ENCODE assay signal across 13 cellular contexts in the genomic region with DNA sequence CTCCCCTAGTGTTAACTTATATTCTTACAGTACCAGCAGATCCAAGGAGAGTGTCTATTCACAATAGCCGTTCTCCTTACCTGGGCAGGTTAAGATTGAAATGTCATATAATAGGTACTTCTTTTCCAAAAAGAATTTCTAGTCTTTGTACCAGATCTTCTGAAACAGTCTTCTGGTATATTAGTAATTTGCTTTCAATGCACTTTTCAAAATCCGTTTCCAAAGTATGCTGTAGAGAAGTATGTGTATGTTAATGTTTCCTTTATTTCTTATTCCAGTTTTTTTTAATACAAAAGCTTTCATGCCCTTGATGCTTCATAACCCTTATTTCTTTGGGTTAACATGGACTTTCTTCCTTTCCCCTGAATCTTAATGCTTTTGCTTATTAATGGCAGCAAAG.
DNase-seq lines count a peak whose midpoint lies in the region; ATAC-seq, FAIRE-seq and TF ChIP-seq lines count a peak whose summit lies in the region.
"Had no signal": no experiment of that assay in that cellular context is flagged by ENCODE, and none has a peak within 500 bp of the region (broad histone marks: within the 10 kb centered on the region; RNA-seq: fewer than 3 reads in every experiment).

No MANE protein-coding gene starts in this region.

- H2AFZ ChIP-seq in IMR-90 (replicated peaks; ENCODE audit: low read length, poor library complexity): no peak overlapping the region
- no peak overlapping the region for H2AFZ ChIP-seq in GM12878 (ENCODE audit: control insufficient read depth, low read depth, low read length)
- no peak overlapping the region for H2AFZ ChIP-seq in neural cell (ENCODE audit: low read depth, low read length)
- no peak overlapping the region for H2AFZ ChIP-seq in PC-9

- no peaks in the 10 kb centered on the region for H3K9me3 ChIP-seq in IMR-90 (ENCODE audit: control insufficient read depth, insufficient read depth, low read length)
- no peaks in the 10 kb centered on the region for H3K9me3 ChIP-seq in GM12878 (replicated peaks; ENCODE audit: control insufficient read depth, insufficient read depth, low read length)
- H3K9me3 ChIP-seq in neural cell (ENCODE audit: low read length): no peaks in the 10 kb centered on the region
- H3K9me3 ChIP-seq in PC-9 (ENCODE audit: insufficient read depth, low read depth): no peaks in the 10 kb centered on the region
- H3K9me3 ChIP-seq: BE2C had no signal

- H2AK5ac ChIP-seq in IMR-90 (ENCODE audit: low read depth, low read length): no peak overlapping the region

- H3K4me3 ChIP-seq in IMR-90 (ENCODE audit: insufficient read depth, low read depth, low read length): no peak overlapping the region
- H3K4me3 ChIP-seq in GM12878: no peak overlapping the region
- no peak overlapping the region for H3K4me3 ChIP-seq in neural cell (ENCODE audit: low read length)
- H3K4me3 ChIP-seq in PC-9: no peak overlapping the region

- dilution Hi-C loops in IMR-90 (cut with HindIII; ENCODE audit: low sequenced_read_pairs, unreplicated experiment): no loop called here

- ATAC-seq in IMR-90 (ENCODE audit: low read depth) (no peak), GM12878 (no peak)
- no peak for ATAC-seq in activated CD8-positive, alpha-beta memory T cell treated with anti-CD3 and anti-CD28 coated beads, Interleukin-2, amount 10 ng/mL, durations not matched to agents 7 days and 5 days
- ATAC-seq: CD8-positive, alpha-beta T cell; HCT116 had no signal

- H2BK15ac ChIP-seq in IMR-90 (ENCODE audit: low read depth, low read length): peak overlapping the region; percentile 4; the same call in 1 of the 3 replicates

- in situ Hi-C loops in IMR-90 (cut with MboI; ENCODE audit: low sequenced_read_pairs): no loop called here
- in situ Hi-C loops in GM12878 (cut with MboI): loop anchor here (10.0 kb wide), 1 partner anchor 447 kb away; no protein-coding TSS in a partner anchor

- H2BK20ac ChIP-seq in IMR-90 (ENCODE audit: low read depth, low read length): peak overlapping the region; percentile 33; the same call in 1 of the 2 replicates

- H2AK9ac ChIP-seq in IMR-90 (replicated peaks; ENCODE audit: low read depth, low read length, poor library complexity): no peak overlapping the region

- POLR2A ChIA-PET in IMR-90 (lab: Charles Lee; ENCODE audit: unreplicated experiment) (no interaction called here), GM12878 (lab: Charles Lee) (no interaction called here), PC-9 (lab: Charles Lee; ENCODE audit: unreplicated experiment) (no interaction called here)

- BruUV-seq in IMR-90 (replicated peaks; lab: Mats Ljungman, UMichigan) (no TSS peak), GM12878 (replicated peaks; lab: Mats Ljungman, UMichigan) (TSS peak; percentile 11), PC-9 (replicated peaks; lab: Mats Ljungman, UMichigan) (no TSS peak)

- no peak for TF ChIP-seq RAD21 in IMR-90 (IDR thresholded peaks at IDR 0.05; ENCODE audit: low read length)
- TF ChIP-seq RAD21 in GM12878 (IDR thresholded peaks at IDR 0.05; ENCODE audit: insufficient read depth, low read depth, low read length): no peak
- TF ChIP-seq RAD21 in neural cell (conservative IDR thresholded peaks at IDR 0.05): no peak

- H3F3A ChIP-seq in neural cell (ENCODE audit: insufficient read depth, low read length, poor library complexity, severe bottlenecking) (peaks cover 6% of the 10 kb centered on the region), PC-9 (ENCODE audit: insufficient read depth, low read depth) (peaks cover 19% of the 10 kb centered on the region; the same call in 1 of the 2 replicates)

- H3K36me3 Mint-ChIP-seq in activated CD8-positive, alpha-beta memory T cell treated with anti-CD3 and anti-CD28 coated beads, Interleukin-2, amount 10 ng/mL, durations not matched to agents 7 days and 5 days: peaks cover 11% of the 10 kb centered on the region

- H3K79me2 ChIP-seq in GM12878 (ENCODE audit: control insufficient read depth, insufficient read depth, low read length) (no peaks in the 10 kb centered on the region), neural cell (replicated peaks; ENCODE audit: insufficient read depth, low read length) (no peaks in the 10 kb centered on the region), PC-9 (ENCODE audit: low read depth) (no peaks in the 10 kb centered on the region)

- H2BK120ac ChIP-seq in IMR-90 (ENCODE audit: low read depth, low read length): peak overlapping the region; percentile 52; the same call in 1 of the 2 replicates

- H4K20me1 ChIP-seq in IMR-90 (ENCODE audit: insufficient read depth, low read length) (peaks cover 10% of the 10 kb centered on the region; the same call in 1 of the 2 replicates), GM12878 (ENCODE audit: control insufficient read depth, insufficient read depth) (no peaks in the 10 kb centered on the region), neural cell (ENCODE audit: insufficient read depth) (no peaks in the 10 kb centered on the region), PC-9 (ENCODE audit: insufficient read depth) (peaks cover 12% of the 10 kb centered on the region)

- DNase-seq in IMR-90 (no peak), GM12878 (ENCODE audit: low read depth, low spot score) (no peak), PC-9 (no peak), SKM-1 (lab: John Stamatoyannopoulos, UW; ENCODE audit: unreplicated experiment) (no peak)
- no peak for DNase-seq in activated CD8-positive, alpha-beta memory T cell treated with anti-CD3 and anti-CD28 coated beads, Interleukin-2, amount 10 ng/mL, durations not matched to agents 7 days and 5 days
- DNase-seq: BE2C; CD8-positive, alpha-beta T cell; COR-L47 had no signal

- H3K4me2 ChIP-seq in IMR-90 (ENCODE audit: low read depth, low read length) (no peak overlapping the region), GM12878 (ENCODE audit: control insufficient read depth, insufficient read depth) (no peak overlapping the region), neural cell (ENCODE audit: low read length) (no peak overlapping the region), PC-9 (no peak overlapping the region)

- H3K4me1 ChIP-seq in IMR-90 (ENCODE audit: control insufficient read depth, insufficient read depth, low read length) (peaks cover 4% of the 10 kb centered on the region; the same call in 1 of the 2 replicates), GM12878 (ENCODE audit: control insufficient read depth, insufficient read depth, low read length) (peaks cover 11% of the 10 kb centered on the region), PC-9 (replicated peaks; ENCODE audit: insufficient read depth) (peaks cover 14% of the 10 kb centered on the region)

- FAIRE-seq in GM12878 (lab: Jason Lieb, UNC): no peak
- FAIRE-seq: GM18507 had no signal

- no CpG with 5 or more reads among the region's 2 CpGs for WGBS in IMR-90 (ENCODE audit: extremely low coverage in 2 of 2, insufficient read length in 1 of 2), 2 experiments
- WGBS in GM12878 (ENCODE audit: insufficient coverage, insufficient replicate concordance, low lambda C conversion rate, missing lambda C conversion rate): 98% methylated on average over 2 of the region's 2 CpGs

- no peak overlapping the region for H3K14ac ChIP-seq in IMR-90 (replicated peaks; ENCODE audit: low read depth, low read length)

- H4K5ac ChIP-seq in IMR-90 (ENCODE audit: low read depth, low read length): no peak overlapping the region

- H3K27me3 ChIP-seq in IMR-90 (ENCODE audit: control insufficient read depth, insufficient read depth, low read length) (no peaks in the 10 kb centered on the region), GM12878 (replicated peaks in 1 of 2; ENCODE audit: control insufficient read depth in 2 of 2, insufficient read depth in 2 of 2, low read length in 1 of 2) (no peaks in the 10 kb centered on the region), neural cell (ENCODE audit: insufficient read depth, low read depth, low read length) (no peaks in the 10 kb centered on the region), PC-9 (ENCODE audit: insufficient read depth, low read depth) (no peaks in the 10 kb centered on the region)
- H3K27me3 ChIP-seq: BE2C had no signal

- H3K4me1 Mint-ChIP-seq in activated CD8-positive, alpha-beta memory T cell treated with anti-CD3 and anti-CD28 coated beads, Interleukin-2, amount 10 ng/mL, durations not matched to agents 7 days and 5 days: peaks cover 14% of the 10 kb centered on the region

- H3K27ac ChIP-seq in C4-2B (no peak overlapping the region), IMR-90 (ENCODE audit: insufficient read depth, low read length) (no peak overlapping the region), GM12878 (ENCODE audit: control insufficient read depth, insufficient read depth) (no peak overlapping the region), neural cell (ENCODE audit: low read length) (peak overlapping the region; percentile 91), PC-9 (no peak overlapping the region)

- H3K9ac ChIP-seq in IMR-90 (ENCODE audit: low read depth, low read length) (no peak overlapping the region), GM12878 (ENCODE audit: control insufficient read depth, insufficient read depth, low read length) (no peak overlapping the region), neural cell (ENCODE audit: low read length) (no peak overlapping the region)

- RAD21 ChIA-PET in GM12878 (lab: Charles Lee; ENCODE audit: unreplicated experiment): no interaction called here

- no peak overlapping the region for H3K18ac ChIP-seq in IMR-90 (ENCODE audit: low read depth, low read length)

- H3K9me1 ChIP-seq in IMR-90 (ENCODE audit: insufficient read depth, low read length): peaks cover 11% of the 10 kb centered on the region

- H3K4me3 Mint-ChIP-seq in activated CD8-positive, alpha-beta memory T cell treated with anti-CD3 and anti-CD28 coated beads, Interleukin-2, amount 10 ng/mL, durations not matched to agents 7 days and 5 days: no peak overlapping the region
- H3K4me3 Mint-ChIP-seq: CD14-positive monocyte; CD8-positive, alpha-beta T cell had no signal

- peak overlapping the region; percentile 31; the same call in 1 of the 2 replicates for H4K91ac ChIP-seq in IMR-90 (ENCODE audit: insufficient read depth, low read depth, low read length)

- H3K79me1 ChIP-seq in IMR-90 (ENCODE audit: low read depth in 1 of 2, low read length in 2 of 2): peaks cover 8 to 33% of the 10 kb centered on the region in 2 experiments; a peak in 3 of 4 replicates

- peaks cover 3% of the 10 kb centered on the region; the same call in 1 of the 2 replicates for H3K36me3 ChIP-seq in IMR-90 (ENCODE audit: control insufficient read depth, insufficient read depth, low read length)
- H3K36me3 ChIP-seq in GM12878 (ENCODE audit: control insufficient read depth in 2 of 2, insufficient read depth in 2 of 2, low read length in 1 of 2): peaks cover 1 to 8% of the 10 kb centered on the region in 2 experiments; a peak in 3 of 4 replicates
- no peaks in the 10 kb centered on the region for H3K36me3 ChIP-seq in neural cell (ENCODE audit: insufficient read depth, low read length)
- no peaks in the 10 kb centered on the region for H3K36me3 ChIP-seq in PC-9 (ENCODE audit: low read depth)

- SMC1A ChIA-PET in GM12878 (lab: Charles Lee; ENCODE audit: uncharacterized antibody, unreplicated experiment): interaction anchor here (1.3 kb wide), 1 partner anchor 85 kb away, joined by 3 read pairs; no protein-coding TSS in a partner anchor

- H3K23ac ChIP-seq in IMR-90 (ENCODE audit: low read depth, low read length): no peak overlapping the region

- no peak for TF ChIP-seq POLR2A in IMR-90 (IDR thresholded peaks at IDR 0.05; ENCODE audit: low read depth, low read length)
- no peak for TF ChIP-seq POLR2A in GM12878 (IDR thresholded peaks at IDR 0.05; ENCODE audit: low read depth, low read length)

- no peak overlapping the region for H3K27ac Mint-ChIP-seq in activated CD8-positive, alpha-beta memory T cell treated with anti-CD3 and anti-CD28 coated beads, Interleukin-2, amount 10 ng/mL, durations not matched to agents 7 days and 5 days
- H3K27ac Mint-ChIP-seq: CD14-positive monocyte; CD8-positive, alpha-beta T cell had no signal

- H3K9me2 ChIP-seq in neural cell (ENCODE audit: insufficient read depth, low read length) (no peaks in the 10 kb centered on the region), PC-9 (ENCODE audit: insufficient read depth) (no peaks in the 10 kb centered on the region)

- no peak overlapping the region for H3K56ac ChIP-seq in IMR-90 (ENCODE audit: extremely low read depth, insufficient read depth, low read length)

- intact Hi-C loops in IMR-90 (cut with micrococcal nuclease) (loop anchor here (5.0 kb wide), 1 partner anchor 90 kb away; no protein-coding TSS in a partner anchor), GM12878 (cut with micrococcal nuclease; ENCODE audit: unreplicated experiment) (no loop called here), PC-9 (cut with micrococcal nuclease; ENCODE audit: unreplicated experiment) (no loop called here)

- H3K27me3 Mint-ChIP-seq in activated CD8-positive, alpha-beta memory T cell treated with anti-CD3 and anti-CD28 coated beads, Interleukin-2, amount 10 ng/mL, durations not matched to agents 7 days and 5 days: no peaks in the 10 kb centered on the region

- peak; percentile 14; the same call in 1 of the 2 replicates for TF ChIP-seq CTCF in C4-2B (conservative IDR thresholded peaks at IDR 0.05)
- no peak for TF ChIP-seq CTCF in IMR-90 (conservative IDR thresholded peaks at IDR 0.05; ENCODE audit: low read depth, low read length)
- no peak for TF ChIP-seq CTCF in GM12878 (IDR thresholded peaks at IDR 0.05 in 2 of 3, conservative IDR thresholded peaks at IDR 0.05 in 1 of 3; ENCODE audit: control insufficient read depth in 2 of 3, extremely low read depth in 1 of 3, insufficient read depth in 1 of 3, low read depth in 3 of 3, low read length in 3 of 3)
- TF ChIP-seq CTCF in neural cell (IDR thresholded peaks at IDR 0.05; ENCODE audit: poor library complexity, severe bottlenecking): peak; percentile 28
- TF ChIP-seq CTCF in PC-9 (conservative IDR thresholded peaks at IDR 0.05): no peak

- H2BK5ac ChIP-seq in IMR-90 (ENCODE audit: low read depth, low read length, poor library complexity, severe bottlenecking): no peak overlapping the region

- CTCF ChIA-PET in IMR-90 (lab: Yijun Ruan, JAX): no interaction called here
- CTCF ChIA-PET in GM12878 (lab: Yijun Ruan, JAX): interaction anchor here (0.6 kb wide), 1 partner anchor 416 kb away, joined by 4 read pairs; no protein-coding TSS in a partner anchor
- CTCF ChIA-PET in PC-9 (lab: Charles Lee): no interaction called here
- CTCF ChIA-PET in activated CD8-positive, alpha-beta memory T cell treated with anti-CD3 and anti-CD28 coated beads, Interleukin-2, amount 10 ng/mL, durations not matched to agents 7 days and 5 days (lab: Charles Lee): no interaction called here

- H3K9me3 Mint-ChIP-seq in activated CD8-positive, alpha-beta memory T cell treated with anti-CD3 and anti-CD28 coated beads, Interleukin-2, amount 10 ng/mL, durations not matched to agents 7 days and 5 days (ENCODE audit: low read depth): no peaks in the 10 kb centered on the region
- H3K9me3 Mint-ChIP-seq: CD8-positive, alpha-beta T cell had no signal

- TF ChIP-seq EP300 in GM12878 (IDR thresholded peaks at IDR 0.05; ENCODE audit: borderline replicate concordance in 1 of 2, control insufficient read depth in 1 of 2, low read depth in 2 of 2, low read length in 2 of 2): no peak
- no peak for TF ChIP-seq EP300 in neural cell (conservative IDR thresholded peaks at IDR 0.05; ENCODE audit: poor library complexity, severe bottlenecking)

- no peak overlapping the region for H4K8ac ChIP-seq in IMR-90 (ENCODE audit: low read depth in 2 of 2, low read length in 2 of 2)

- H3K4ac ChIP-seq in IMR-90 (ENCODE audit: low read depth, low read length): no peak overlapping the region

Comparison
In these comparisons a context has a peak if more than half of its experiments do, and no peak if none do; other contexts are left out.
1. CTCF ChIP-seq: peak in C4-2B (single experiment) and neural cell (single experiment); none in IMR-90 (single experiment), GM12878 (0 of 3) and PC-9 (single experiment).